ENCODE assay signal across 19 cellular contexts in genomic region chr19:53961523-53962345, GRCh38. TPM values are rescaled to one million over a fixed set of nuclear protein-coding genes. Genes with fewer than 3 reads are reported as not detected.
DNase-seq lines count a peak whose midpoint lies in the region; ATAC-seq, FAIRE-seq and TF ChIP-seq lines count a peak whose summit lies in the region.
"Had no signal": no experiment of that assay in that cellular context is flagged by ENCODE, and none has a peak within 500 bp of the region (broad histone marks: within the 10 kb centered on the region; RNA-seq: fewer than 3 reads in every experiment).

No MANE protein-coding gene starts in this region.

- no peak overlapping the region for H4K12ac ChIP-seq in trophoblast cell (ENCODE audit: low read depth, low read length)

- H3K27ac ChIP-seq in SK-N-SH (ENCODE audit: low read depth in 2 of 2, low read length in 1 of 2): peak overlapping the region in 1 of 2 experiments; percentile 22; a peak in 1 of 4 replicates
- no peak overlapping the region for H3K27ac ChIP-seq in endothelial cell of umbilical vein (ENCODE audit: insufficient read depth, low read depth, low read length)
- H3K27ac ChIP-seq in trophoblast cell (ENCODE audit: low read depth, low read length): no peak overlapping the region
- H3K27ac ChIP-seq in transverse colon: no peak overlapping the region
- H3K27ac ChIP-seq: upper lobe of left lung had no signal

- no peaks in the 10 kb centered on the region for H3F3A ChIP-seq in SK-N-SH (replicated peaks; ENCODE audit: insufficient read depth)

- no peak overlapping the region for H3K4ac ChIP-seq in trophoblast cell (ENCODE audit: low read depth, low read length)

- H3K9ac ChIP-seq in SK-N-SH: peak overlapping the region; percentile 75
- H3K9ac ChIP-seq in endothelial cell of umbilical vein (replicated peaks; ENCODE audit: extremely low read depth, insufficient read depth, low read length): no peak overlapping the region
- no peak overlapping the region for H3K9ac ChIP-seq in trophoblast cell (ENCODE audit: low read length)

- in situ Hi-C loops in transverse colon (cut with MboI; ENCODE audit: low pct_ligation_motif_present in 1 of 4, low pct_unique_long_range_greater_than_20kb in 1 of 4, low sequenced_read_pairs in 3 of 4): no loop called here

- H4K91ac ChIP-seq in trophoblast cell (ENCODE audit: low read depth, low read length): no peak overlapping the region

- H3K14ac ChIP-seq in trophoblast cell (ENCODE audit: low read length): no peak overlapping the region

- no peak overlapping the region for H2AK5ac ChIP-seq in trophoblast cell (ENCODE audit: low read length)

- H3K79me2 ChIP-seq in SK-N-SH (ENCODE audit: insufficient read depth) (peaks cover 26% of the 10 kb centered on the region), endothelial cell of umbilical vein (ENCODE audit: control insufficient read depth, insufficient read depth, low read length) (no peaks in the 10 kb centered on the region), trophoblast cell (ENCODE audit: control insufficient read depth, insufficient read depth, low read length, poor library complexity) (no peaks in the 10 kb centered on the region)

- H3K27me3 ChIP-seq in SK-N-SH (ENCODE audit: insufficient read depth) (no peaks in the 10 kb centered on the region), endothelial cell of umbilical vein (ENCODE audit: control insufficient read depth in 2 of 2, insufficient read depth in 2 of 2, low read length in 2 of 2) (peaks cover 52 to 62% of the 10 kb centered on the region in 2 experiments), trophoblast cell (ENCODE audit: insufficient read depth, low read length) (peaks cover 51% of the 10 kb centered on the region), transverse colon (peaks cover 91% of the 10 kb centered on the region)

- TF ChIP-seq CTCF in SK-N-SH (IDR thresholded peaks at IDR 0.05) (no peak), endothelial cell of umbilical vein (IDR thresholded peaks at IDR 0.05; ENCODE audit: extremely low read depth in 1 of 2, insufficient read depth in 1 of 2, low read depth in 1 of 2, low read length in 2 of 2) (no peak), transverse colon (IDR thresholded peaks at IDR 0.05) (no peak)

- H2AFZ ChIP-seq in SK-N-SH (ENCODE audit: low read depth): peak overlapping the region; percentile 91
- H2AFZ ChIP-seq in endothelial cell of umbilical vein (ENCODE audit: low read depth, low read length): peak overlapping the region; percentile 24
- H2AFZ ChIP-seq in trophoblast cell (ENCODE audit: insufficient read depth, low read length, poor library complexity): no peak overlapping the region

- BruUV-seq in endothelial cell of umbilical vein (replicated peaks; lab: Mats Ljungman, UMichigan): no TSS peak

- peak; percentile 48; the same call in 1 of the 2 replicates for TF ChIP-seq POLR2A in H54 (IDR thresholded peaks at IDR 0.05; ENCODE audit: low read depth, low read length)
- TF ChIP-seq POLR2A in endothelial cell of umbilical vein (IDR thresholded peaks at IDR 0.05; ENCODE audit: low read depth, low read length): no peak
- TF ChIP-seq POLR2A in transverse colon (IDR thresholded peaks at IDR 0.05): no peak

- no peaks in the 10 kb centered on the region for H3K9me3 ChIP-seq in SK-N-SH
- no peaks in the 10 kb centered on the region for H3K9me3 ChIP-seq in endothelial cell of umbilical vein (replicated peaks; ENCODE audit: control insufficient read depth, insufficient read depth, low read length)
- H3K9me3 ChIP-seq in trophoblast cell (ENCODE audit: insufficient read depth, low read depth, low read length): peaks cover 4% of the 10 kb centered on the region
- no peaks in the 10 kb centered on the region for H3K9me3 ChIP-seq in transverse colon
- H3K9me3 ChIP-seq: upper lobe of left lung had no signal

- peak overlapping the region; percentile 64 to 91 for H3K4me3 ChIP-seq in SK-N-SH (ENCODE audit: low read depth in 2 of 2, low read length in 1 of 2)
- peak overlapping the region in 2 of 3 experiments; percentile 27 to 46 for H3K4me3 ChIP-seq in endothelial cell of umbilical vein (replicated peaks in 1 of 3; ENCODE audit: insufficient read depth in 1 of 3, low read depth in 1 of 3, low read length in 3 of 3)
- H3K4me3 ChIP-seq in trophoblast cell (ENCODE audit: low read depth, low read length): no peak overlapping the region
- H3K4me3 ChIP-seq in transverse colon: no peak overlapping the region
- H3K4me3 ChIP-seq: upper lobe of left lung had no signal

- no peaks in the 10 kb centered on the region for H3K9me2 ChIP-seq in SK-N-SH

- no peak overlapping the region for H2BK5ac ChIP-seq in trophoblast cell (ENCODE audit: low read depth, low read length, poor library complexity)

- H3K36me3 ChIP-seq in SK-N-SH (replicated peaks in 1 of 2; ENCODE audit: control insufficient read depth in 1 of 2, insufficient read depth in 2 of 2, low read length in 1 of 2): no peaks in the 10 kb centered on the region
- H3K36me3 ChIP-seq in endothelial cell of umbilical vein (ENCODE audit: control insufficient read depth in 2 of 2, extremely low read depth in 1 of 2, insufficient read depth in 2 of 2, low read length in 2 of 2): no peaks in the 10 kb centered on the region
- no peaks in the 10 kb centered on the region for H3K36me3 ChIP-seq in trophoblast cell (ENCODE audit: control insufficient read depth in 1 of 2, insufficient read depth in 2 of 2, low read length in 2 of 2)
- H3K36me3 ChIP-seq in transverse colon: no peaks in the 10 kb centered on the region
- H3K36me3 ChIP-seq: upper lobe of left lung had no signal

- H4K20me1 ChIP-seq in SK-N-SH (ENCODE audit: insufficient read depth) (no peaks in the 10 kb centered on the region), endothelial cell of umbilical vein (replicated peaks; ENCODE audit: control insufficient read depth, extremely low read depth, insufficient read depth, low read length) (no peaks in the 10 kb centered on the region)

- H3K18ac ChIP-seq in trophoblast cell (ENCODE audit: low read length): no peak overlapping the region

- no peak overlapping the region for H3K23ac ChIP-seq in trophoblast cell (ENCODE audit: low read length)

- CTCF ChIA-PET in SK-N-SH (lab: Yijun Ruan, JAX) (interaction anchor here (1.3 to 2.1 kb wide), 2 partner anchors 13 to 62 kb away, joined by 4 to 9 read pairs; no protein-coding TSS in a partner anchor), endothelial cell of umbilical vein (lab: Charles Lee) (interaction anchor here (1.7 kb wide), 1 partner anchor 68 kb away, joined by 5 read pairs; no protein-coding TSS in a partner anchor)

- no peak overlapping the region for H4K8ac ChIP-seq in trophoblast cell (ENCODE audit: low read depth, low read length)

- TF ChIP-seq RAD21 in SK-N-SH (IDR thresholded peaks at IDR 0.05; ENCODE audit: low read length): no peak

- peaks cover 19 to 23% of the 10 kb centered on the region in 2 experiments; a peak in 2 of 4 replicates for H3K4me1 ChIP-seq in SK-N-SH (ENCODE audit: control insufficient read depth in 1 of 2, insufficient read depth in 2 of 2, low read depth in 1 of 2, low read length in 1 of 2)
- peaks cover 5% of the 10 kb centered on the region for H3K4me1 ChIP-seq in endothelial cell of umbilical vein (ENCODE audit: control insufficient read depth, extremely low read depth, insufficient read depth, low read length)
- H3K4me1 ChIP-seq in trophoblast cell (ENCODE audit: control insufficient read depth in 1 of 2, insufficient read depth in 2 of 2, low read length in 2 of 2): peaks cover 0 to 2% of the 10 kb centered on the region in 2 experiments
- H3K4me1 ChIP-seq in transverse colon: no peaks in the 10 kb centered on the region

- ATAC-seq in GM18907 (IDR thresholded peaks at IDR 0.05; ENCODE audit: unreplicated experiment) (no peak), esophagus mucosa (no peak), HG02571 (IDR thresholded peaks at IDR 0.05; ENCODE audit: unreplicated experiment) (no peak)

- no peak overlapping the region for H2BK120ac ChIP-seq in trophoblast cell (ENCODE audit: insufficient read depth, low read length, poor library complexity)

- dilution Hi-C loops in endothelial cell of umbilical vein (cut with MboI; ENCODE audit: extremely low pct_ligation_motif_present, low sequenced_read_pairs): no loop called here

- no peaks in the 10 kb centered on the region for H3K9me1 ChIP-seq in endothelial cell of umbilical vein (replicated peaks; ENCODE audit: control insufficient read depth, extremely low read depth, insufficient read depth, low read length)

- H3K79me1 ChIP-seq in trophoblast cell (ENCODE audit: low read length): no peaks in the 10 kb centered on the region

- WGBS in SK-N-SH (ENCODE audit: low lambda C conversion rate): 26% methylated on average over 32 of the region's 32 CpGs
- no CpG with 5 or more reads among the region's 32 CpGs for WGBS in trophoblast cell (ENCODE audit: extremely low coverage, insufficient coverage, insufficient read length)
- WGBS in transverse colon (ENCODE audit: low coverage in 1 of 2), 2 donors: 11 to 20% methylated on average over 10 to 32 of the region's 32 CpGs

- no peak for FAIRE-seq in H54 (lab: Jason Lieb, UNC)
- FAIRE-seq in endothelial cell of umbilical vein (lab: Jason Lieb, UNC): no peak
- FAIRE-seq: frontal cortex, GM12892 had no signal

- TF ChIP-seq EP300 in SK-N-SH (IDR thresholded peaks at IDR 0.05; ENCODE audit: borderline replicate concordance in 1 of 2, low read depth in 1 of 2, low read length in 1 of 2) (no peak), transverse colon (IDR thresholded peaks at IDR 0.05; ENCODE audit: low read depth) (no peak)

- no peak overlapping the region for H2BK12ac ChIP-seq in trophoblast cell (ENCODE audit: low read length)

- H3K4me2 ChIP-seq in SK-N-SH (peak overlapping the region; percentile 96), endothelial cell of umbilical vein (ENCODE audit: insufficient read depth, low read length) (peak overlapping the region; percentile 29), trophoblast cell (ENCODE audit: low read length) (peak overlapping the region; percentile 48)

- peak; percentile 91 for DNase-seq in H54 (ENCODE audit: insufficient read length, low spot score)
- DNase-seq in SK-N-SH: peak; percentile 83
- DNase-seq in endothelial cell of umbilical vein (ENCODE audit: low read depth, low spot score): no peak
- no peak for DNase-seq in trophoblast cell
- DNase-seq in transverse colon: no peak
- DNase-seq: activated CD4-positive, alpha-beta T cell treated with anti-CD3 and anti-CD28 coated beads, Interleukin-2, amount 50 U/mL, for 48 hours; amygdala; DND-41; Karpas-422; NCI-H187; NCI-H748 treated with DMSO at 0.1 percent for 48 hours; stimulated activated CD8-positive, alpha-beta memory T cell treated with anti-CD3 and anti-CD28 coated beads, Interleukin-4, amount 100 ng/mL, for 48 hours had no signal

- POLR2A ChIA-PET in SK-N-SH (lab: Yijun Ruan, JAX) (no interaction called here), endothelial cell of umbilical vein (lab: Charles Lee) (no interaction called here)

- intact Hi-C loops in endothelial cell of umbilical vein (cut with micrococcal nuclease): no loop called here
- intact Hi-C loops in transverse colon (cut with DNase I; ENCODE audit: low total_unique reads): no loop called here

RNA-seq across cellular contexts. Expression of gene CACNG8, which starts 1.0 kb away (rescaled TPM):
- polyA plus RNA-seq in SK-N-SH (2012; rRNA removed) (1.1 and 1.3 TPM in 2 replicates), endothelial cell of umbilical vein (0.11 and 0.18 TPM in 2 replicates)
- polyA plus RNA-seq in SK-N-SH (2012; cell fraction: cytosol; rRNA removed): 0.83 and 0.85 TPM in 2 replicates
- 9.0 and 9.6 TPM in 2 replicates for polyA plus RNA-seq in SK-N-SH (2012; cell fraction: nucleus; rRNA removed)
- total RNA-seq in endothelial cell of umbilical vein (1.7 and 3.0 TPM in 2 replicates), transverse colon (not detected), esophagus mucosa (not detected)
- polyA plus RNA-seq in endothelial cell of umbilical vein (2011; cell fraction: cytosol; rRNA removed): 0.15 and 0.21 TPM in 2 replicates
- 1.6 and 1.9 TPM in 2 replicates for polyA plus RNA-seq in endothelial cell of umbilical vein (2011; cell fraction: nucleus; rRNA removed)
- polyA plus RNA-seq in endothelial cell of umbilical vein (2012): 7.0 and 9.1 TPM in 2 replicates
- polyA minus RNA-seq in endothelial cell of umbilical vein: 0.44 and 0.49 TPM in 2 replicates
- not detected for polyA minus RNA-seq in endothelial cell of umbilical vein (2011; cell fraction: cytosol; rRNA and poly(A)+ RNA removed)
- 0.63 and 0.96 TPM in 2 replicates for polyA minus RNA-seq in endothelial cell of umbilical vein (2011; cell fraction: nucleus; rRNA and poly(A)+ RNA removed)
- 0.06 and 0.10 TPM in 2 replicates for polyA plus RNA-seq in trophoblast cell (2013)
- polyA plus RNA-seq: CD14-positive monocyte had no signal

RNA-seq across cellular contexts. Expression of gene CACNG6, which starts 29.7 kb away (rescaled TPM):
- polyA plus RNA-seq in SK-N-SH (2012; rRNA removed) (0.96 and 1.2 TPM in 2 replicates), endothelial cell of umbilical vein (3.9 and 5.0 TPM in 2 replicates)
- polyA plus RNA-seq in SK-N-SH (2012; cell fraction: cytosol; rRNA removed): 0.42 and 0.63 TPM in 2 replicates
- polyA plus RNA-seq in SK-N-SH (2012; cell fraction: nucleus; rRNA removed): 1.6 and 2.3 TPM in 2 replicates
- total RNA-seq in endothelial cell of umbilical vein (4.0 and 5.4 TPM in 2 replicates), transverse colon (not detected), esophagus mucosa (not detected)
- polyA plus RNA-seq in endothelial cell of umbilical vein (2011; cell fraction: cytosol; rRNA removed): 1.7 and 3.0 TPM in 2 replicates
- 2.0 and 3.8 TPM in 2 replicates for polyA plus RNA-seq in endothelial cell of umbilical vein (2011; cell fraction: nucleus; rRNA removed)
- polyA plus RNA-seq in endothelial cell of umbilical vein (2012): 1.9 and 5.9 TPM in 2 replicates
- polyA minus RNA-seq in endothelial cell of umbilical vein: 1.1 and 1.7 TPM in 2 replicates
- not detected for polyA minus RNA-seq in endothelial cell of umbilical vein (2011; cell fraction: cytosol; rRNA and poly(A)+ RNA removed)
- polyA minus RNA-seq in endothelial cell of umbilical vein (2011; cell fraction: nucleus; rRNA and poly(A)+ RNA removed): 0.38 and 1.1 TPM in 2 replicates
- polyA plus RNA-seq in trophoblast cell (2013): 0.03 and 0.04 TPM in 2 replicates

RNA-seq across cellular contexts. Expression of gene CACNG7, which starts 52.7 kb away (rescaled TPM):
- 25.7 and 30.7 TPM in 2 replicates for polyA plus RNA-seq in SK-N-SH (2012; rRNA removed)
- polyA plus RNA-seq in SK-N-SH (2012; cell fraction: cytosol; rRNA removed): 18.5 and 29.5 TPM in 2 replicates
- 34.0 and 43.1 TPM in 2 replicates for polyA plus RNA-seq in SK-N-SH (2012; cell fraction: nucleus; rRNA removed)
- total RNA-seq in endothelial cell of umbilical vein: 0.78 and 1.3 TPM in 2 replicates
- polyA plus RNA-seq in endothelial cell of umbilical vein: 0.92 and 1.1 TPM in 2 replicates
- polyA plus RNA-seq in endothelial cell of umbilical vein (2011; cell fraction: cytosol; rRNA removed): 0.83 and 0.99 TPM in 2 replicates
- 0.68 and 0.74 TPM in 2 replicates for polyA plus RNA-seq in endothelial cell of umbilical vein (2011; cell fraction: nucleus; rRNA removed)
- 0.64 and 1.2 TPM in 2 replicates for polyA plus RNA-seq in endothelial cell of umbilical vein (2012)
- polyA minus RNA-seq in endothelial cell of umbilical vein: 0.34 TPM in 1 of 2 replicates, not detected in the other
- polyA minus RNA-seq in endothelial cell of umbilical vein (2011; cell fraction: cytosol; rRNA and poly(A)+ RNA removed): not detected
- polyA minus RNA-seq in endothelial cell of umbilical vein (2011; cell fraction: nucleus; rRNA and poly(A)+ RNA removed): 0.34 TPM in 1 of 2 replicates, not detected in the other
- polyA plus RNA-seq in trophoblast cell (2013): 0.04 and 0.08 TPM in 2 replicates
- not detected for total RNA-seq in transverse colon
- not detected for total RNA-seq in esophagus mucosa
- total RNA-seq: upper lobe of left lung had no signal
- polyA plus RNA-seq: CD14-positive monocyte had no signal

Comparison
In these comparisons a context has a peak if more than half of its experiments do, and no peak if none do; other contexts are left out.
1. DNase-seq: peak in H54 (single experiment) and SK-N-SH (single experiment); none in endothelial cell of umbilical vein (single experiment), trophoblast cell (0 of 2) and transverse colon (single experiment).
2. H3K4me2 ChIP-seq: peak in every context shown above with its lines; median percentile 96 in SK-N-SH; 48 in trophoblast cell; 29 in endothelial cell of umbilical vein.
3. H3K4me3 ChIP-seq: peak in SK-N-SH (2 of 2) and endothelial cell of umbilical vein (2 of 3); none in trophoblast cell (single experiment) and transverse colon (0 of 4).